In genomic region chr16:27285676-27286196, GRCh38 we compare ENCODE assay signal across 2 cellular contexts.
TF ChIP-seq lines count a peak whose summit lies in the region.

No MANE protein-coding gene starts in this region.

TF ChIP-seq in SK-N-SH, 30 proteins besides CTCF, POLR2A, EP300 and RAD21 (continued from another document):
- no peak for TF ChIP-seq USF1 (IDR thresholded peaks at IDR 0.05; ENCODE audit: borderline replicate concordance, low read depth)

TF ChIP-seq in SK-N-SH treated with all-trans-retinoic acid at 6 μM for 48 hours, 23 proteins besides CTCF, POLR2A, EP300 and RAD21 (continued from another document):
- TF ChIP-seq ARNTL (CRISPR knock-in tag; IDR thresholded peaks at IDR 0.05; ENCODE audit: borderline replicate concordance, low read depth) (no peak), CREB5 (CRISPR knock-in tag; IDR thresholded peaks at IDR 0.05; ENCODE audit: low read depth) (no peak), ZFP3 (CRISPR knock-in tag; IDR thresholded peaks at IDR 0.05) (no peak)
